Comparison of ENCODE assay signal across 1 cellular context in the genomic region with DNA sequence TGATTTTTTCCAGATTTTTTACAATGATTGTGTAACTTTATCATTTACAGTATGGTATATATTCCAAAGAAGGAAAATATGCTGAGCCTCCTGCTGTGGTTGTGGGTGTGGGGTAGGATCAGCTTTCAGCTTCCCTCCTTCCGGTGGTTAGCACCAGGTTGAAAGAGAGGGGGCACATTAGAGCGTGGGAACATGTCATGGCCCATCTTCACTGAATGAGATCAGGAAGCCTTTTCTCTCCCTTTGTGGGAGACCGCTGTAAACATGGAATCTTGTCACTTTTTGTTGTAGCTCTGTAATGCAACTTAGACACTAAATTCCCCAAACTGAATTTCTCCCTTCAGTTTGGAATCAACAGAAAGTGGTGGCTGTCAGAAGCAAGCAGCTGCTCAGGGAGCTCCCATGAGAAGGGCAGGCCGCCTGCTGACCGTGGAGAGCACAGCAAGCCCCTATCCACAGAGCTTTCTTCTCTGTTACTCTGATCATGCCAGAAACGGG.
TF ChIP-seq lines count a peak whose summit lies in the region.

No MANE protein-coding gene starts in this region.

TF ChIP-seq in IMR-90, 13 proteins besides CTCF, POLR2A, EP300 and RAD21 (continued from another document):
- TF ChIP-seq, protein P1, sequence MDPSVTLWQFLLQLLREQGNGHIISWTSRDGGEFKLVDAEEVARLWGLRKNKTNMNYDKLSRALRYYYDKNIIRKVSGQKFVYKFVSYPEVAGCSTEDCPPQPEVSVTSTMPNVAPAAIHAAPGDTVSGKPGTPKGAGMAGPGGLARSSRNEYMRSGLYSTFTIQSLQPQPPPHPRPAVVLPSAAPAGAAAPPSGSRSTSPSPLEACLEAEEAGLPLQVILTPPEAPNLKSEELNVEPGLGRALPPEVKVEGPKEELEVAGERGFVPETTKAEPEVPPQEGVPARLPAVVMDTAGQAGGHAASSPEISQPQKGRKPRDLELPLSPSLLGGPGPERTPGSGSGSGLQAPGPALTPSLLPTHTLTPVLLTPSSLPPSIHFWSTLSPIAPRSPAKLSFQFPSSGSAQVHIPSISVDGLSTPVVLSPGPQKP (IDR thresholded peaks at IDR 0.05; ENCODE audit: borderline replicate concordance, low read depth, low read length): no peak
- peak; percentile 56; the same call in 1 of the 2 replicates for TF ChIP-seq CHD1 (IDR thresholded peaks at IDR 0.05; ENCODE audit: low read depth, low read length)
TF ChIP-seq in IMR-90: peak in this region for 4.
